In genomic region chr18:9009703-9010488, GRCh38 we compare ENCODE assay signal across 22 cellular contexts.
DNase-seq lines count a peak whose midpoint lies in the region; ATAC-seq, FAIRE-seq and TF ChIP-seq lines count a peak whose summit lies in the region.
"Had no signal": no experiment of that assay in that cellular context is flagged by ENCODE, and none has a peak within 500 bp of the region (broad histone marks: within the 10 kb centered on the region; RNA-seq: fewer than 3 reads in every experiment).

No MANE protein-coding gene starts in this region.

- H3K27me3 Mint-ChIP-seq in CD8-positive, alpha-beta memory T cell = peaks cover 14 to 24% of the 10 kb centered on the region in 2 donors
- peaks cover 5% of the 10 kb centered on the region for H3K27me3 Mint-ChIP-seq in glutamatergic neuron (ENCODE audit: unreplicated experiment)

- H3K27me3 ChIP-seq in CD8-positive, alpha-beta memory T cell (ENCODE audit: insufficient read depth, low read length, poor library complexity, severe bottlenecking) = no peaks in the 10 kb centered on the region
- H3K27me3 ChIP-seq in OCI-LY1 (ENCODE audit: insufficient read depth, low read length) (no peaks in the 10 kb centered on the region), suprapubic skin (no peaks in the 10 kb centered on the region)
- H3K27me3 ChIP-seq: BLaER1 treated with 17β-estradiol and CSF1 and Interleukin-3, amounts not matched to agents 10 nM and 100 nM had no signal

- no peaks in the 10 kb centered on the region for H3F3A ChIP-seq in OCI-LY1 (ENCODE audit: insufficient read depth, low read length)

- H3K4me2 ChIP-seq in A549 = no peak overlapping the region
- H3K4me2 ChIP-seq in OCI-LY1 (ENCODE audit: low read length) = no peak overlapping the region
- H3K4me2 ChIP-seq: BLaER1 treated with 17β-estradiol and CSF1 and Interleukin-3, amounts not matched to agents 10 nM and 100 nM had no signal

- no peaks in the 10 kb centered on the region for H4K20me1 ChIP-seq in OCI-LY1 (ENCODE audit: insufficient read depth, low read length)
- H4K20me1 ChIP-seq: BLaER1 treated with 17β-estradiol and CSF1 and Interleukin-3, amounts not matched to agents 10 nM and 100 nM had no signal

- TF ChIP-seq RAD21 in A549 (conservative IDR thresholded peaks at IDR 0.05 in 1 of 2, IDR thresholded peaks at IDR 0.05 in 1 of 2) = no peak

- H2AFZ ChIP-seq in OCI-LY1 (ENCODE audit: low read length) = 0 out of 2 replicates have a peak overlapping the region, but pooled peaks have one; percentile 20

- H3K9me2 ChIP-seq in OCI-LY1 (ENCODE audit: low read depth, low read length) = no peaks in the 10 kb centered on the region

- no peaks in the 10 kb centered on the region for H3K4me1 Mint-ChIP-seq in CD8-positive, alpha-beta memory T cell
- peaks cover 5% of the 10 kb centered on the region for H3K4me1 Mint-ChIP-seq in glutamatergic neuron (ENCODE audit: low read depth, unreplicated experiment)
- H3K4me1 Mint-ChIP-seq: B cell had no signal

- H3K4me1 ChIP-seq in A549 = peaks cover 7% of the 10 kb centered on the region; the same call in 2 of the 3 replicates
- no peaks in the 10 kb centered on the region for H3K4me1 ChIP-seq in CD8-positive, alpha-beta memory T cell (ENCODE audit: insufficient read depth, low read length)
- H3K4me1 ChIP-seq in OCI-LY1 (ENCODE audit: insufficient read depth, low read length, severe bottlenecking) = no peaks in the 10 kb centered on the region
- H3K4me1 ChIP-seq in suprapubic skin = no peaks in the 10 kb centered on the region
- H3K4me1 ChIP-seq: BLaER1 treated with 17β-estradiol and CSF1 and Interleukin-3, amounts not matched to agents 10 nM and 100 nM had no signal

- FAIRE-seq in A549 (lab: Jason Lieb, UNC) = no peak
- FAIRE-seq: A204.1, G401.6, GM12891, GM19239 had no signal

- 87% methylated on average over 7 of the region's 7 CpGs for WGBS in A549 (ENCODE audit: missing lambda C conversion rate)
- 91% methylated on average over 7 of the region's 7 CpGs for WGBS in suprapubic skin

- POLR2A ChIA-PET in A549 (lab: Yijun Ruan, JAX) = no interaction called here
- POLR2A ChIA-PET in CD8-positive, alpha-beta memory T cell (lab: Charles Lee) = no interaction called here

- H3K27ac ChIP-seq in A549 (no peak overlapping the region), OCI-LY1 (ENCODE audit: low read depth, low read length, poor library complexity, severe bottlenecking) (no peak overlapping the region), suprapubic skin (no peak overlapping the region)
- H3K27ac ChIP-seq in CD8-positive, alpha-beta memory T cell (ENCODE audit: low read depth, low read length) = peak overlapping the region; percentile 88
- H3K27ac ChIP-seq: BLaER1 treated with 17β-estradiol and CSF1 and Interleukin-3, amounts not matched to agents 10 nM and 100 nM; C4-2B had no signal

- H3K9ac ChIP-seq in OCI-LY1 (ENCODE audit: low read length) = no peak overlapping the region
- H3K9ac ChIP-seq: BLaER1 treated with 17β-estradiol and CSF1 and Interleukin-3, amounts not matched to agents 10 nM and 100 nM had no signal

- H3K9me3 Mint-ChIP-seq in CD8-positive, alpha-beta memory T cell = peaks cover 0 to 3% (median 2%) of the 10 kb centered on the region in 5 donors
- H3K9me3 Mint-ChIP-seq in glutamatergic neuron (ENCODE audit: unreplicated experiment) = peaks cover 2% of the 10 kb centered on the region
- H3K9me3 Mint-ChIP-seq: CD4-positive, alpha-beta T cell; CD8-positive, alpha-beta T cell had no signal

- H3K79me2 ChIP-seq in OCI-LY1 (ENCODE audit: insufficient read depth, low read length) = no peaks in the 10 kb centered on the region

- no peaks in the 10 kb centered on the region for H3K36me3 ChIP-seq in CD8-positive, alpha-beta memory T cell (ENCODE audit: insufficient read depth, low read length)
- H3K36me3 ChIP-seq in OCI-LY1 (ENCODE audit: insufficient read depth, low read length) = no peaks in the 10 kb centered on the region
- no peaks in the 10 kb centered on the region for H3K36me3 ChIP-seq in suprapubic skin
- H3K36me3 ChIP-seq: BLaER1 treated with 17β-estradiol and CSF1 and Interleukin-3, amounts not matched to agents 10 nM and 100 nM had no signal

- TF ChIP-seq EP300 in A549 (IDR thresholded peaks at IDR 0.05) (no peak), suprapubic skin (IDR thresholded peaks at IDR 0.05) (no peak)

- CTCF ChIA-PET in A549 (lab: Yijun Ruan, JAX) = interaction anchor here (1.1 kb wide), 1 partner anchor 355 kb away, joined by 3 read pairs; no protein-coding TSS in a partner anchor
- CTCF ChIA-PET in CD8-positive, alpha-beta memory T cell (lab: Charles Lee) = no interaction called here

- H3K4me3 Mint-ChIP-seq in CD8-positive, alpha-beta memory T cell = no peak overlapping the region
- H3K4me3 Mint-ChIP-seq in glutamatergic neuron (ENCODE audit: unreplicated experiment) = no peak overlapping the region
- H3K4me3 Mint-ChIP-seq: B cell; CD4-positive, alpha-beta T cell; CD8-positive, alpha-beta T cell had no signal

- DNase-seq in A549 (ENCODE audit: low read depth in 1 of 2, low spot score in 1 of 2) (no peak), glutamatergic neuron (no peak), mucosa of gallbladder (ENCODE audit: low spot score) (no peak), DMS114 treated with DMSO at 0.1 percent for 48 hours (lab: John Stamatoyannopoulos, UW; ENCODE audit: unreplicated experiment) (no peak), suprapubic skin (ENCODE audit: low spot score in 2 of 2) (no peak)
- no peak for DNase-seq in CD8-positive, alpha-beta memory T cell
- DNase-seq: 8988T; AML-193; CD4-positive, alpha-beta T cell; CD8-positive, alpha-beta T cell; COR-L47; DMS 273 treated with DMSO at 0.1 percent for 48 hours; DMS79 treated with DMSO at 0.1 percent for 48 hours; GF-D8 had no signal

- H3K36me3 Mint-ChIP-seq in CD8-positive, alpha-beta memory T cell = no peaks in the 10 kb centered on the region
- peaks cover 6% of the 10 kb centered on the region for H3K36me3 Mint-ChIP-seq in glutamatergic neuron (ENCODE audit: unreplicated experiment)
- H3K36me3 Mint-ChIP-seq: CD8-positive, alpha-beta T cell had no signal

- H3K9me3 ChIP-seq in A549 = no peaks in the 10 kb centered on the region
- H3K9me3 ChIP-seq in CD8-positive, alpha-beta memory T cell (ENCODE audit: low read length) = no peaks in the 10 kb centered on the region
- H3K9me3 ChIP-seq in OCI-LY1 (ENCODE audit: low read length) = no peaks in the 10 kb centered on the region
- H3K9me3 ChIP-seq in suprapubic skin = no peaks in the 10 kb centered on the region

- H3K4me3 ChIP-seq in A549 (no peak overlapping the region), OCI-LY1 (ENCODE audit: low read depth, low read length, poor library complexity, severe bottlenecking) (no peak overlapping the region), suprapubic skin (no peak overlapping the region)
- H3K4me3 ChIP-seq in CD8-positive, alpha-beta memory T cell (ENCODE audit: low read length) = no peak overlapping the region
- H3K4me3 ChIP-seq: BLaER1 treated with 17β-estradiol and CSF1 and Interleukin-3, amounts not matched to agents 10 nM and 100 nM had no signal

- no peak for ATAC-seq in A549
- ATAC-seq: CD8-positive, alpha-beta T cell had no signal

- H3K27ac Mint-ChIP-seq in CD8-positive, alpha-beta memory T cell = no peak overlapping the region
- H3K27ac Mint-ChIP-seq in glutamatergic neuron (ENCODE audit: unreplicated experiment) = peak overlapping the region; percentile 2
- H3K27ac Mint-ChIP-seq: B cell; CD4-positive, alpha-beta T cell; CD8-positive, alpha-beta T cell had no signal

- no peak for TF ChIP-seq POLR2A in A549 (IDR thresholded peaks at IDR 0.05; ENCODE audit: low read length)
- no peak for TF ChIP-seq POLR2A in suprapubic skin (IDR thresholded peaks at IDR 0.05)

- no peak for TF ChIP-seq CTCF in A549 (IDR thresholded peaks at IDR 0.05)
- TF ChIP-seq CTCF in OCI-LY1 (IDR thresholded peaks at IDR 0.05; ENCODE audit: low read length) = no peak
- no peak for TF ChIP-seq CTCF in glutamatergic neuron (IDR thresholded peaks at IDR 0.05; ENCODE audit: partially characterized antibody, unreplicated experiment)
- TF ChIP-seq CTCF in suprapubic skin (IDR thresholded peaks at IDR 0.05) = no peak

TF ChIP-seq in A549, 52 proteins besides CTCF, POLR2A, EP300 and RAD21:
- TF ChIP-seq MAFK (IDR thresholded peaks at IDR 0.05; ENCODE audit: partially characterized antibody) (peak; percentile 20), CHD4 (IDR thresholded peaks at IDR 0.05; ENCODE audit: borderline replicate concordance) (no peak), HEYL (CRISPR knock-in tag; IDR thresholded peaks at IDR 0.05) (no peak)
